Comparison of ENCODE assay signal across 8 cellular contexts in the genomic region with DNA sequence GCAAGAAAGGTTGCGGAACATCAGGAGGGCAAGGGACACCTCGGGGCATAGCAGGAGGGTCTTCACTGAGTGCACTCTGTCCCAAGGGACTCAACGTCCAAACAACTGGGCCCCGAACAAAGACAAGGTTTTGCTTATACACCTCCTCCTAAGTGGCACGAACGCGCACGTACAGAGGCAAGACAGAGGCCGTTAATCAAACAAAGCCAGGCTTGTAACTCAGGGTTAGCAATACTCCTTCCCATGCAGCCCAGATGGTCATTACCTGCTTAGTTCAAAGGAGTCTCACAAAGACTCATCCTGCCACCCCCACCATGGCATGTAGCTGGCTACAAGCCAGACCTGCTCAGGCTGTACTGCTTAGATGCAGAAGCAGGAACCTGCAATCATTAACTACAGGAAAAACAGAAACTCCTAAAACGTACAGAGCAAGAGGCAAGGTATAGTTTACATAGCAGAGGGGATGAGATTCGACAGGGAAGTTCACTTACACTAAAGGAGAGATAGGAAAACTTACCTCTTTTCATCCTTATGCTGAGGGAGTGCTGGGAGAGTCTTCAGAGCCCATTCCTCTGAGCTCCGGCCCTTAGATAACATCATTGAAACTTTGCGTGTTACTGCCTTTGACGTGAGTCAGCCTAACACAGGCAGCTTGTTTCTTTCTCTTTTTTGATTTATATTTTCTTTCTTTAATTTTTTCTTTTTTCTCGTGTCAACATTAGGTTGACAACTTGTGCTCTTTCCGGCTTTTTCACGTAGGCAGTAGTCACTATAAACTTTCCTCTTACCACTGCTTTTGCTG.
DNase-seq lines count a peak whose midpoint lies in the region; ATAC-seq and TF ChIP-seq lines count a peak whose summit lies in the region.

No MANE protein-coding gene starts in this region.

- peak overlapping the region; percentile 84 to 97 (median 93) for H3K27ac Mint-ChIP-seq in IgD-negative memory B cell
- H3K27ac Mint-ChIP-seq in activated B cell treated with CpG ODN at 0.5 μM for 24 hours = peak overlapping the region; percentile 97

- H3K4me1 Mint-ChIP-seq in IgD-negative memory B cell (peaks cover 43 to 58% (median 55%) of the 10 kb centered on the region in 3 donors), activated B cell treated with CpG ODN at 0.5 μM for 24 hours (peaks cover 74% of the 10 kb centered on the region)

- DNase-seq in activated B cell treated with CpG ODN at 0.5 μM for 24 hours (peak; percentile 42), esophagus muscularis mucosa (ENCODE audit: extremely low spot score) (no peak), Ammon's horn (ENCODE audit: low spot score) (no peak), NCI-H146 (lab: John Stamatoyannopoulos, UW) (no peak)
- DNase-seq in stimulated activated CD4-positive, alpha-beta T cell treated with anti-CD3 and anti-CD28 coated beads, Interleukin-2, amount 100 ng/mL, for 4 hours (ENCODE audit: low read depth) = peak; percentile 32

- H3K36me3 Mint-ChIP-seq in IgD-negative memory B cell (no peaks in the 10 kb centered on the region), activated B cell treated with CpG ODN at 0.5 μM for 24 hours (ENCODE audit: low read depth) (peaks cover 9% of the 10 kb centered on the region)

- CTCF ChIA-PET in activated B cell treated with CpG ODN at 0.5 μM for 24 hours (lab: Charles Lee) = interaction anchor here (5.4 to 17.8 kb wide), 2 partner anchors 14 to 30 kb away, joined by 35 to 398 read pairs; no protein-coding TSS in a partner anchor

- H3K9me3 Mint-ChIP-seq in IgD-negative memory B cell = no peaks in the 10 kb centered on the region
- H3K9me3 Mint-ChIP-seq in activated B cell treated with CpG ODN at 0.5 μM for 24 hours = no peaks in the 10 kb centered on the region

- H3K4me1 ChIP-seq in ACC112 (ENCODE audit: control insufficient read depth, insufficient read depth, low read length, unreplicated experiment) (no peaks in the 10 kb centered on the region), esophagus muscularis mucosa (peaks cover 0 to 3% (median 0%) of the 10 kb centered on the region in 4 donors)

- H3K27me3 Mint-ChIP-seq in IgD-negative memory B cell (peaks cover 1% of the 10 kb centered on the region), activated B cell treated with CpG ODN at 0.5 μM for 24 hours (no peaks in the 10 kb centered on the region)

- intact Hi-C loops in activated B cell treated with CpG ODN at 0.5 μM for 24 hours (cut with micrococcal nuclease) = no loop called here
- intact Hi-C loops in esophagus muscularis mucosa (cut with DNase I) = no loop called here

- no peaks in the 10 kb centered on the region for H3K36me3 ChIP-seq in ACC112 (ENCODE audit: insufficient read depth, low read length)
- no peaks in the 10 kb centered on the region for H3K36me3 ChIP-seq in esophagus muscularis mucosa

- no peaks in the 10 kb centered on the region for H3K79me2 ChIP-seq in ACC112 (ENCODE audit: control insufficient read depth, insufficient read depth, low read length, unreplicated experiment)

- H3K27me3 ChIP-seq in ACC112 (ENCODE audit: insufficient read depth, low read length) = no peaks in the 10 kb centered on the region
- peaks cover 0 to 44% (median 0%) of the 10 kb centered on the region in 4 donors for H3K27me3 ChIP-seq in esophagus muscularis mucosa

- no peak for TF ChIP-seq POLR2A in esophagus muscularis mucosa (IDR thresholded peaks at IDR 0.05; ENCODE audit: low read depth)

- TF ChIP-seq EP300 in esophagus muscularis mucosa (IDR thresholded peaks at IDR 0.05) = no peak

- POLR2A ChIA-PET in activated B cell treated with CpG ODN at 0.5 μM for 24 hours (lab: Charles Lee) = interaction anchor here (0.8 to 4.4 kb wide), 3 partner anchors 14 to 306 kb away, joined by 4 to 41 read pairs (median 5); no protein-coding TSS in a partner anchor

- peak; percentile 40 for ATAC-seq in GM19023 (IDR thresholded peaks at IDR 0.05; ENCODE audit: unreplicated experiment)
- ATAC-seq in activated B cell treated with CpG ODN at 0.5 μM for 24 hours (ENCODE audit: low read depth) = peak; percentile 46

- H3K9me3 ChIP-seq in esophagus muscularis mucosa = no peaks in the 10 kb centered on the region

- H3K4me3 ChIP-seq in ACC112 (ENCODE audit: low read depth, low read length) = no peak overlapping the region
- H3K4me3 ChIP-seq in esophagus muscularis mucosa = peak overlapping the region; percentile 38 to 51 (median 44)

- peak overlapping the region; percentile 88 to 98 (median 96) for H3K4me3 Mint-ChIP-seq in IgD-negative memory B cell
- peak overlapping the region; percentile 96 for H3K4me3 Mint-ChIP-seq in activated B cell treated with CpG ODN at 0.5 μM for 24 hours

- WGBS in esophagus muscularis mucosa = 64% methylated on average over 16 of the region's 17 CpGs

- H3K27ac ChIP-seq in ACC112 (ENCODE audit: low read depth, low read length) (peak overlapping the region; percentile 16; the same call in 1 of the 2 replicates), esophagus muscularis mucosa (replicated peaks in 1 of 4) (peak overlapping the region; percentile 57 to 70 (median 64))

- TF ChIP-seq CTCF in activated B cell treated with CpG ODN at 0.5 μM for 24 hours (IDR thresholded peaks at IDR 0.05) (no peak), esophagus muscularis mucosa (IDR thresholded peaks at IDR 0.05) (no peak)

- no peak overlapping the region for H2AFZ ChIP-seq in ACC112 (ENCODE audit: low read length, unreplicated experiment)

Comparison
In these comparisons a context has a peak if more than half of its experiments do, and no peak if none do; other contexts are left out.
1. DNase-seq: peak in activated B cell treated with CpG ODN at 0.5 μM for 24 hours (single experiment) and stimulated activated CD4-positive, alpha-beta T cell treated with anti-CD3 and anti-CD28 coated beads, Interleukin-2, amount 100 ng/mL, for 4 hours (single experiment); none in esophagus muscularis mucosa (single experiment), Ammon's horn (single experiment) and NCI-H146 (single experiment).